Comparison of ENCODE assay signal across 21 cellular contexts in genomic region chr20:9985281-9985680, GRCh38. TPM values are rescaled to one million over a fixed set of nuclear protein-coding genes. Genes with fewer than 3 reads are reported as not detected.
DNase-seq lines count a peak whose midpoint lies in the region; ATAC-seq, FAIRE-seq and TF ChIP-seq lines count a peak whose summit lies in the region.
"Had no signal": no experiment of that assay in that cellular context is flagged by ENCODE, and none has a peak within 500 bp of the region (broad histone marks: within the 10 kb centered on the region; RNA-seq: fewer than 3 reads in every experiment).

No MANE protein-coding gene starts in this region.

- H3K4me2 ChIP-seq in SK-N-SH (no peak overlapping the region), A549 (no peak overlapping the region), osteoblast (ENCODE audit: insufficient read depth, low read length) (no peak overlapping the region)

- H3K9me2 ChIP-seq in SK-N-SH, result no peaks in the 10 kb centered on the region

- H3K9me3 ChIP-seq in SK-N-SH (no peaks in the 10 kb centered on the region), A549 (no peaks in the 10 kb centered on the region), adipocyte (ENCODE audit: control insufficient read depth, low read length) (no peaks in the 10 kb centered on the region), osteoblast (ENCODE audit: low read depth, low read length) (no peaks in the 10 kb centered on the region)
- H3K9me3 ChIP-seq: Caco-2 had no signal

- POLR2A ChIA-PET in SK-N-SH (lab: Yijun Ruan, JAX) (no interaction called here), A549 (lab: Yijun Ruan, JAX) (no interaction called here)

- TF ChIP-seq RAD21 in SK-N-SH (IDR thresholded peaks at IDR 0.05; ENCODE audit: low read length) (no peak), A549 (conservative IDR thresholded peaks at IDR 0.05 in 1 of 2, IDR thresholded peaks at IDR 0.05 in 1 of 2) (no peak)

- FAIRE-seq in A549 (lab: Jason Lieb, UNC), result peak; percentile 94
- FAIRE-seq: D721Med, G401.6, GM12891, GM19239 had no signal

- TF ChIP-seq CTCF in SK-N-SH (IDR thresholded peaks at IDR 0.05) (no peak), A549 (IDR thresholded peaks at IDR 0.05) (no peak), osteoblast (IDR thresholded peaks at IDR 0.05; ENCODE audit: extremely low read depth, low read depth, low read length) (no peak)

- H3K27ac ChIP-seq in SK-N-SH (ENCODE audit: low read depth in 2 of 2, low read length in 1 of 2) (no peak overlapping the region), A549 (no peak overlapping the region), osteoblast (ENCODE audit: low read depth, low read length) (no peak overlapping the region)
- H3K27ac ChIP-seq: 22Rv1; BLaER1 treated with 17β-estradiol and CSF1 and Interleukin-3, amounts not matched to agents 10 nM and 100 nM; C4-2B had no signal

- H3K79me2 ChIP-seq in SK-N-SH (ENCODE audit: insufficient read depth), result no peaks in the 10 kb centered on the region
- no peaks in the 10 kb centered on the region for H3K79me2 ChIP-seq in osteoblast (ENCODE audit: insufficient read depth, low read length)

- H3K36me3 ChIP-seq in SK-N-SH (replicated peaks in 1 of 2; ENCODE audit: control insufficient read depth in 1 of 2, insufficient read depth in 2 of 2, low read length in 1 of 2) (no peaks in the 10 kb centered on the region), adipocyte (ENCODE audit: control insufficient read depth, insufficient read depth, low read length, severe bottlenecking) (no peaks in the 10 kb centered on the region), osteoblast (ENCODE audit: insufficient read depth, low read length) (no peaks in the 10 kb centered on the region)
- H3K36me3 ChIP-seq: BLaER1 treated with 17β-estradiol and CSF1 and Interleukin-3, amounts not matched to agents 10 nM and 100 nM had no signal

- H3K27me3 ChIP-seq in SK-N-SH (ENCODE audit: insufficient read depth) (no peaks in the 10 kb centered on the region), adipocyte (replicated peaks; ENCODE audit: control insufficient read depth, insufficient read depth, low read length) (no peaks in the 10 kb centered on the region), osteoblast (ENCODE audit: insufficient read depth, low read length) (no peaks in the 10 kb centered on the region)
- H3K27me3 ChIP-seq: BLaER1 treated with 17β-estradiol and CSF1 and Interleukin-3, amounts not matched to agents 10 nM and 100 nM had no signal

- H3K4me3 ChIP-seq in SK-N-SH (ENCODE audit: low read depth in 2 of 2, low read length in 1 of 2) (no peak overlapping the region), A549 (no peak overlapping the region), adipocyte (ENCODE audit: low read length) (no peak overlapping the region), osteoblast (ENCODE audit: insufficient read depth, low read length) (no peak overlapping the region)
- H3K4me3 ChIP-seq: BLaER1 treated with 17β-estradiol and CSF1 and Interleukin-3, amounts not matched to agents 10 nM and 100 nM had no signal

- DNase-seq in SK-N-SH, result no peak
- DNase-seq in A549 (ENCODE audit: low read depth in 1 of 2, low spot score in 1 of 2), result no peak
- no peak for DNase-seq in adipocyte (ENCODE audit: low read depth)
- DNase-seq in osteoblast (ENCODE audit: insufficient read length, low spot score, missing footprints), result peak; percentile 10
- no peak for DNase-seq in stimulated activated CD4-positive, alpha-beta T cell treated with anti-CD3 and anti-CD28 coated beads, Interleukin-2, amount 100 ng/mL, for 24 hours
- no peak for DNase-seq in germinal center (ENCODE audit: low spot score)
- DNase-seq: Caco-2; Calu3; CD4-positive, alpha-beta T cell; CD8-positive, alpha-beta T cell; DMS79 treated with DMSO at 0.1 percent for 48 hours; GF-D8 had no signal

- TF ChIP-seq EP300 in SK-N-SH (IDR thresholded peaks at IDR 0.05; ENCODE audit: borderline replicate concordance in 1 of 2, low read depth in 1 of 2, low read length in 1 of 2) (no peak), A549 (IDR thresholded peaks at IDR 0.05) (no peak)

- H3K4me1 ChIP-seq in SK-N-SH (ENCODE audit: control insufficient read depth in 1 of 2, insufficient read depth in 2 of 2, low read depth in 1 of 2, low read length in 1 of 2) (no peaks in the 10 kb centered on the region; a peak in 2 of 4 replicates), A549 (peaks cover 14% of the 10 kb centered on the region; the same call in 1 of the 3 replicates), adipocyte (ENCODE audit: control insufficient read depth, insufficient read depth, low read length) (peaks cover 59% of the 10 kb centered on the region), osteoblast (ENCODE audit: insufficient read depth, low read length) (peaks cover 13% of the 10 kb centered on the region)
- H3K4me1 ChIP-seq: Caco-2 had no signal

- H3K9ac ChIP-seq in SK-N-SH, result no peak overlapping the region
- peak overlapping the region; percentile 62 for H3K9ac ChIP-seq in adipocyte (ENCODE audit: low read length)
- H3K9ac ChIP-seq: BLaER1 treated with 17β-estradiol and CSF1 and Interleukin-3, amounts not matched to agents 10 nM and 100 nM had no signal

- H4K20me1 ChIP-seq in SK-N-SH (ENCODE audit: insufficient read depth) (no peaks in the 10 kb centered on the region), osteoblast (ENCODE audit: insufficient read depth, low read length) (no peaks in the 10 kb centered on the region)
- H4K20me1 ChIP-seq: BLaER1 treated with 17β-estradiol and CSF1 and Interleukin-3, amounts not matched to agents 10 nM and 100 nM had no signal

- H2AFZ ChIP-seq in SK-N-SH (ENCODE audit: low read depth) (no peak overlapping the region), osteoblast (ENCODE audit: low read length) (no peak overlapping the region)

- CTCF ChIA-PET in SK-N-SH (lab: Yijun Ruan, JAX), result interaction anchor here (0.8 to 1.1 kb wide), 2 partner anchors 367 to 442 kb away, joined by 3 read pairs; no protein-coding TSS in a partner anchor
- CTCF ChIA-PET in A549 (lab: Yijun Ruan, JAX), result interaction anchor here (0.7 to 4.1 kb wide), 3 partner anchors 106 to 578 kb away, joined by 3 to 45 read pairs (median 3); no protein-coding TSS in a partner anchor

- TF ChIP-seq POLR2A in A549 (IDR thresholded peaks at IDR 0.05; ENCODE audit: low read length), result no peak

- peaks cover 8% of the 10 kb centered on the region for H3F3A ChIP-seq in SK-N-SH (replicated peaks; ENCODE audit: insufficient read depth)

- ATAC-seq in SK-N-SH treated with all-trans-retinoic acid at 6 μM for 48 hours (no peak), A549 (no peak), GM21526 (IDR thresholded peaks at IDR 0.05; ENCODE audit: low FRiP score, unreplicated experiment) (no peak)
- ATAC-seq: CD8-positive, alpha-beta T cell had no signal

TF ChIP-seq in SK-N-SH, 30 proteins besides CTCF, POLR2A, EP300 and RAD21 (continues in another document):
- no peak for TF ChIP-seq CHD2 (IDR thresholded peaks at IDR 0.05; ENCODE audit: low read length, partially characterized antibody)
- no peak for TF ChIP-seq ZBTB33 (IDR thresholded peaks at IDR 0.05; ENCODE audit: borderline replicate concordance, low read depth)

TF ChIP-seq in A549, 52 proteins besides CTCF, POLR2A, EP300 and RAD21 (continues in another document):
- TF ChIP-seq FOXS1 (CRISPR knock-in tag; IDR thresholded peaks at IDR 0.05) (no peak), HOXA7 (CRISPR knock-in tag; IDR thresholded peaks at IDR 0.05) (no peak), EHF (CRISPR knock-in tag; IDR thresholded peaks at IDR 0.05) (no peak), PHF8 (IDR thresholded peaks at IDR 0.05; ENCODE audit: borderline replicate concordance, low read depth) (no peak), ELK1 (IDR thresholded peaks at IDR 0.05; ENCODE audit: low read depth, low read length) (no peak), HMGXB4 (CRISPR knock-in tag; IDR thresholded peaks at IDR 0.05; ENCODE audit: borderline replicate concordance) (no peak), ZSCAN20 (CRISPR knock-in tag; IDR thresholded peaks at IDR 0.05) (no peak), BHLHE40 (IDR thresholded peaks at IDR 0.05; ENCODE audit: low read depth, low read length) (no peak), KDM1A (IDR thresholded peaks at IDR 0.05; ENCODE audit: low read depth) (no peak), NR3C1 (IDR thresholded peaks at IDR 0.05) (no peak), HES2 (IDR thresholded peaks at IDR 0.05) (no peak)

RNA-seq across cellular contexts. Expression of gene ANKEF1, which starts 49.5 kb away (rescaled TPM):
- polyA plus RNA-seq in SK-N-SH (2012; rRNA removed) (2.3 and 2.9 TPM in 2 replicates), A549 (2011; rRNA removed) (19.7 and 21.2 TPM in 2 replicates), A549 (2017; fragmentation: RNase III; extraction: RNeasy Plus Mini Kit Qiagen cat#74134 plus additional on column Dnase treatment) (11.5 to 11.8 TPM (median 11.7 TPM) in 3 replicates)
- 3.7 and 3.8 TPM in 2 replicates for polyA plus RNA-seq in SK-N-SH (2012; cell fraction: cytosol; rRNA removed)
- polyA plus RNA-seq in SK-N-SH (2012; cell fraction: nucleus; rRNA removed), result 1.4 and 2.0 TPM in 2 replicates
- polyA plus RNA-seq in A549 (2012; cell fraction: cytosol; rRNA removed), result 4.0 and 4.5 TPM in 2 replicates
- polyA plus RNA-seq in A549 (2012; cell fraction: nucleus; rRNA removed), result 1.6 and 2.4 TPM in 2 replicates
- polyA minus RNA-seq in A549 (2011; rRNA and poly(A)+ RNA removed), result 13.1 and 13.5 TPM in 2 replicates
- total RNA-seq in osteoblast, result 2.1 and 2.5 TPM in 2 replicates
